25 cellular contexts compared by ENCODE assay signal in the genomic region with DNA sequence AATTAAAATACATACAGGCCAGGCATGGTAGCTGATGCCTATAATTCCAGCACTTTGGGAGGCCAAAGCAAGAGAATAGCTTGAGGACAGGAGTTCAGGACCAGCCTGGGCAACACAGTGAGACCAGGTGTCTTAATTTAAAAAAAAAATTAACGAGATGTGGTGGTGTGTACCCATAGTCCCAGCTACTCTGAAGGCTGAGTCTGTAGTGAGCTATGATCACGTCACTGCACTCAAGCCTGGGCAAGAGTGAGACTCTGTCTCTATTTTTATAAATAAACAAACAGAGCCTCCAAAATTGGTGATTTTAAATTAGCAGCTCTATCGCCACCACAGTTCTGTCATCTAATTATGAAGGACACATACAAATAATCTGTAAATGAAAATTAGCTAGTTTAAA.
"Had no signal": no experiment of that assay in that cellular context is flagged by ENCODE, and none has a peak within 500 bp of the region (broad histone marks: within the 10 kb centered on the region; RNA-seq: fewer than 3 reads in every experiment).

No MANE protein-coding gene starts in this region.

- H3K9me3 Mint-ChIP-seq: dendritic cell treated with granulocyte-macrophage colony-stimulating factor and Interleukin-4, amounts not matched to agents 40 ng/mL and 50 ng/mL, for 4 days had no signal

- H3K4me3 ChIP-seq: esophagus squamous epithelium, gastroesophageal sphincter, heart right ventricle, left lung, testis, uterus had no signal

- H3K27me3 Mint-ChIP-seq: activated CD4-positive, alpha-beta T cell treated with anti-CD3 and anti-CD28 coated beads, Interleukin-2, amount 10 ng/mL, durations not matched to agents 7 days and 5 days; activated CD8-positive, alpha-beta memory T cell treated with anti-CD3 and anti-CD28 coated beads, Interleukin-2, amount 10 ng/mL, durations not matched to agents 7 days and 5 days; activated CD8-positive, alpha-beta T cell treated with anti-CD3 and anti-CD28 coated beads for 36 hours; activated naive CD4-positive, alpha-beta T cell treated with anti-CD3 and anti-CD28 coated beads, Interleukin-2, amount 10 ng/mL, durations not matched to agents 7 days and 5 days; brain; dendritic cell treated with granulocyte-macrophage colony-stimulating factor and Interleukin-4, amounts not matched to agents 40 ng/mL and 50 ng/mL, for 4 days; stimulated activated naive B cell treated with anti-CD40 and anti-IgM and Interleukin-4, amounts not matched to agents 10 μg/mL and 1 μg/mL and 100 μg/mL, for 72 hours had no signal

- DNase-seq: activated CD4-positive, alpha-beta T cell treated with anti-CD3 and anti-CD28 coated beads, Interleukin-2, amount 10 ng/mL, durations not matched to agents 7 days and 5 days; activated CD4-positive, CD25-positive, alpha-beta regulatory T cell treated with anti-CD3 and anti-CD28 coated beads, Interleukin-2, amount 50 U/mL, for 72 hours; activated CD8-positive, alpha-beta memory T cell treated with anti-CD3 and anti-CD28 coated beads, Interleukin-2, amount 10 ng/mL, durations not matched to agents 7 days and 5 days; activated CD8-positive, alpha-beta T cell treated with anti-CD3 and anti-CD28 coated beads for 36 hours; activated effector memory CD4-positive, alpha-beta T cell treated with anti-CD3 and anti-CD28 coated beads, Interleukin-2, amount 50 U/mL, for 16 hours; activated naive CD4-positive, alpha-beta T cell treated with anti-CD3 and anti-CD28 coated beads, Interleukin-2, amount 10 ng/mL, durations not matched to agents 7 days and 5 days; activated T-cell treated with anti-CD3 and anti-CD28 coated beads for 4 hours; caudate nucleus; effector memory CD4-positive, alpha-beta T cell; esophagus squamous epithelium; heart right ventricle; kidney; left lung; nucleus accumbens; posterior cingulate gyrus; stimulated activated CD4-positive, alpha-beta T cell treated with anti-CD3 and anti-CD28 coated beads, Interleukin-2, amount 100 ng/mL, for 48 hours; stimulated activated CD8-positive, alpha-beta memory T cell treated with anti-CD3 and anti-CD28 coated beads, Interleukin-4, amount 100 ng/mL, for 48 hours; stimulated activated naive B cell treated with anti-CD40 and anti-IgM and Interleukin-4, amounts not matched to agents 10 μg/mL and 1 μg/mL and 100 μg/mL, for 72 hours; testis; trophoblast cell; uterus; WERI-Rb-1 had no signal

- H3K4me1 ChIP-seq: uterus had no signal

- H3K36me3 ChIP-seq: esophagus squamous epithelium, gastroesophageal sphincter, heart right ventricle, left lung, uterus, WERI-Rb-1 had no signal

- H3K27me3 ChIP-seq: esophagus squamous epithelium, gastroesophageal sphincter, heart right ventricle, left lung, testis, uterus had no signal

- ATAC-seq: activated CD8-positive, alpha-beta memory T cell treated with anti-CD3 and anti-CD28 coated beads, Interleukin-2, amount 10 ng/mL, durations not matched to agents 7 days and 5 days; activated CD8-positive, alpha-beta T cell treated with anti-CD3 and anti-CD28 coated beads for 36 hours; gastroesophageal sphincter; left lung; stimulated activated naive B cell treated with anti-CD40 and anti-IgM and Interleukin-4, amounts not matched to agents 10 μg/mL and 1 μg/mL and 100 μg/mL, for 72 hours had no signal

- H3K27ac ChIP-seq: esophagus squamous epithelium, gastroesophageal sphincter, left lung, testis, uterus, WERI-Rb-1 had no signal

- H3K4me3 Mint-ChIP-seq: activated CD4-positive, alpha-beta T cell treated with anti-CD3 and anti-CD28 coated beads, Interleukin-2, amount 10 ng/mL, durations not matched to agents 7 days and 5 days; activated CD8-positive, alpha-beta memory T cell treated with anti-CD3 and anti-CD28 coated beads, Interleukin-2, amount 10 ng/mL, durations not matched to agents 7 days and 5 days; activated CD8-positive, alpha-beta T cell treated with anti-CD3 and anti-CD28 coated beads for 36 hours; activated naive CD4-positive, alpha-beta T cell treated with anti-CD3 and anti-CD28 coated beads, Interleukin-2, amount 10 ng/mL, durations not matched to agents 7 days and 5 days; brain; dendritic cell treated with granulocyte-macrophage colony-stimulating factor and Interleukin-4, amounts not matched to agents 40 ng/mL and 50 ng/mL, for 4 days; stimulated activated naive B cell treated with anti-CD40 and anti-IgM and Interleukin-4, amounts not matched to agents 10 μg/mL and 1 μg/mL and 100 μg/mL, for 72 hours had no signal

- H3K9me3 ChIP-seq: esophagus squamous epithelium, gastroesophageal sphincter, heart right ventricle, left lung, testis, uterus had no signal

- H3K27ac Mint-ChIP-seq: activated CD4-positive, alpha-beta T cell treated with anti-CD3 and anti-CD28 coated beads, Interleukin-2, amount 10 ng/mL, durations not matched to agents 7 days and 5 days; activated CD8-positive, alpha-beta memory T cell treated with anti-CD3 and anti-CD28 coated beads, Interleukin-2, amount 10 ng/mL, durations not matched to agents 7 days and 5 days; activated CD8-positive, alpha-beta T cell treated with anti-CD3 and anti-CD28 coated beads for 36 hours; activated naive CD4-positive, alpha-beta T cell treated with anti-CD3 and anti-CD28 coated beads, Interleukin-2, amount 10 ng/mL, durations not matched to agents 7 days and 5 days; stimulated activated naive B cell treated with anti-CD40 and anti-IgM and Interleukin-4, amounts not matched to agents 10 μg/mL and 1 μg/mL and 100 μg/mL, for 72 hours had no signal
